ENCODE assay signal across 16 cellular contexts in the genomic region with DNA sequence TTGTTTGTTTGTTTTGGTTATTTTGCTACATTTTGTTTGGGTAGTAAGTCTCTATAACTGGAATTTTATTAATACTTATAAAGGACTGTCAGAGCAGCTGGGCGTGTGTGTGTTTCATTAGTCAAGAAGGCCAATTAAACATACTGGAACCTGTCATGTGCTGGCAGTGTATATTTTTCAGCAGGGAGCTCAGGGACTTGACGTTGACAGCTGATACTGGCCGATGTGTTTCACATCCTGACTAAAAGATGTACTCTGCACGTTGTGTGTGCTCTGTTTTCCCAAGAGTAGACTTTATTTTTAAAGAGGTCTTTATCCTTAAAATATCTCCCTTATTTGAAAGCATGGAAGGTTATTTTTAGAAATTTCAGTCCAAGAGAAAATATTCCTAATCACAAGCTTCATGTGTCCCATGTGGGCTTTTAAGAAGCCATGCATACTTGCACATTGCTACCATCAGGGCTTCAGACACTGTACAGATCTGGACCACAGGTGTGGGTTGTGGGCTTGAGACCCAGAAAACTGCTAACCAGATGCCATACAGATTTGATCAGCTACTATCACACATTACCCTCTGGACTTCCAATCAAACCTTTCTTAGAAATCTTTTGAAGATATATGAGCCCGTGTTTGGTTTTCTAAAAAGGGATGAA.
DNase-seq lines count a peak whose midpoint lies in the region; ATAC-seq lines count a peak whose summit lies in the region.
"Had no signal": no experiment of that assay in that cellular context is flagged by ENCODE, and none has a peak within 500 bp of the region (broad histone marks: within the 10 kb centered on the region; RNA-seq: fewer than 3 reads in every experiment).

No MANE protein-coding gene starts in this region.

- peak overlapping the region in 1 of 2 donors; percentile 65 for H3K27ac Mint-ChIP-seq in stimulated activated naive CD8-positive, alpha-beta T cell treated with anti-CD3 and anti-CD28 coated beads, Interleukin-15, amount 100 ng/mL, for 72 hours
- H3K27ac Mint-ChIP-seq in activated T-helper 2 cell treated with anti-CD3 and anti-CD28 coated beads, Interferon-gamma antibody, Interleukin-2, Interleukin-4, amounts not matched to agents 10 μg/mL and 5 μg/mL and 100 μg/mL, durations not matched to agents 14 hours and 24 hours and 36 hours: no peak overlapping the region
- H3K27ac Mint-ChIP-seq: activated CD4-positive, alpha-beta T cell treated with anti-CD3 and anti-CD28 coated beads for 36 hours; natural killer cell treated with Interleukin-12 subunit alpha and Interleukin-12 subunit beta and Interleukin-15 and Interleukin-18, amount 100 ng/mL, for 72 hours had no signal

- H3K4me3 Mint-ChIP-seq in stimulated activated naive CD8-positive, alpha-beta T cell treated with anti-CD3 and anti-CD28 coated beads, Interleukin-15, amount 100 ng/mL, for 72 hours: no peak overlapping the region
- no peak overlapping the region for H3K4me3 Mint-ChIP-seq in activated T-helper 2 cell treated with anti-CD3 and anti-CD28 coated beads, Interferon-gamma antibody, Interleukin-2, Interleukin-4, amounts not matched to agents 10 μg/mL and 5 μg/mL and 100 μg/mL, durations not matched to agents 14 hours and 24 hours and 36 hours (ENCODE audit: low read depth)
- H3K4me3 Mint-ChIP-seq: activated CD4-positive, alpha-beta T cell treated with anti-CD3 and anti-CD28 coated beads for 36 hours; natural killer cell treated with Interleukin-12 subunit alpha and Interleukin-12 subunit beta and Interleukin-15 and Interleukin-18, amount 100 ng/mL, for 72 hours had no signal

- DNase-seq in Right ventricle myocardium inferior (ENCODE audit: missing footprints): no peak
- DNase-seq in cardiac septum (ENCODE audit: low spot score): no peak
- peak; percentile 48 for DNase-seq in NCI-H69 (lab: John Stamatoyannopoulos, UW)
- DNase-seq in NCI-H1417 treated with DMSO at 0.1 percent for 48 hours (lab: John Stamatoyannopoulos, UW): no peak
- no peak for DNase-seq in stimulated activated naive CD8-positive, alpha-beta T cell treated with anti-CD3 and anti-CD28 coated beads, Interleukin-15, amount 100 ng/mL, for 72 hours
- DNase-seq in activated T-helper 2 cell treated with anti-CD3 and anti-CD28 coated beads, Interferon-gamma antibody, Interleukin-2, Interleukin-4, amounts not matched to agents 10 μg/mL and 5 μg/mL and 100 μg/mL, durations not matched to agents 14 hours and 24 hours and 36 hours (ENCODE audit: low spot score): no peak
- DNase-seq: activated CD4-positive, alpha-beta T cell treated with anti-CD3 and anti-CD28 coated beads for 36 hours; brain microvascular endothelial cell; NCI-H2107; NCI-H526; ovary; SHP77 treated with DMSO at 0.1 percent for 48 hours had no signal

- peaks cover 9% of the 10 kb centered on the region for H3K27me3 Mint-ChIP-seq in stimulated activated naive CD8-positive, alpha-beta T cell treated with anti-CD3 and anti-CD28 coated beads, Interleukin-15, amount 100 ng/mL, for 72 hours
- no peaks in the 10 kb centered on the region for H3K27me3 Mint-ChIP-seq in activated T-helper 2 cell treated with anti-CD3 and anti-CD28 coated beads, Interferon-gamma antibody, Interleukin-2, Interleukin-4, amounts not matched to agents 10 μg/mL and 5 μg/mL and 100 μg/mL, durations not matched to agents 14 hours and 24 hours and 36 hours (ENCODE audit: low read depth)
- H3K27me3 Mint-ChIP-seq: natural killer cell treated with Interleukin-12 subunit alpha and Interleukin-12 subunit beta and Interleukin-15 and Interleukin-18, amount 100 ng/mL, for 72 hours had no signal

- H3K4me1 Mint-ChIP-seq in stimulated activated naive CD8-positive, alpha-beta T cell treated with anti-CD3 and anti-CD28 coated beads, Interleukin-15, amount 100 ng/mL, for 72 hours: no peaks in the 10 kb centered on the region
- H3K4me1 Mint-ChIP-seq in activated T-helper 2 cell treated with anti-CD3 and anti-CD28 coated beads, Interferon-gamma antibody, Interleukin-2, Interleukin-4, amounts not matched to agents 10 μg/mL and 5 μg/mL and 100 μg/mL, durations not matched to agents 14 hours and 24 hours and 36 hours (ENCODE audit: low read depth): peaks cover 6% of the 10 kb centered on the region
- H3K4me1 Mint-ChIP-seq: activated CD4-positive, alpha-beta T cell treated with anti-CD3 and anti-CD28 coated beads for 36 hours had no signal

- H3K36me3 Mint-ChIP-seq in activated T-helper 2 cell treated with anti-CD3 and anti-CD28 coated beads, Interferon-gamma antibody, Interleukin-2, Interleukin-4, amounts not matched to agents 10 μg/mL and 5 μg/mL and 100 μg/mL, durations not matched to agents 14 hours and 24 hours and 36 hours (ENCODE audit: low read depth): no peaks in the 10 kb centered on the region
- H3K36me3 Mint-ChIP-seq: natural killer cell treated with Interleukin-12 subunit alpha and Interleukin-12 subunit beta and Interleukin-15 and Interleukin-18, amount 100 ng/mL, for 72 hours had no signal

- H3K9me3 Mint-ChIP-seq in stimulated activated naive CD8-positive, alpha-beta T cell treated with anti-CD3 and anti-CD28 coated beads, Interleukin-15, amount 100 ng/mL, for 72 hours: no peaks in the 10 kb centered on the region
- no peaks in the 10 kb centered on the region for H3K9me3 Mint-ChIP-seq in activated T-helper 2 cell treated with anti-CD3 and anti-CD28 coated beads, Interferon-gamma antibody, Interleukin-2, Interleukin-4, amounts not matched to agents 10 μg/mL and 5 μg/mL and 100 μg/mL, durations not matched to agents 14 hours and 24 hours and 36 hours
- H3K9me3 Mint-ChIP-seq: natural killer cell treated with Interleukin-12 subunit alpha and Interleukin-12 subunit beta and Interleukin-15 and Interleukin-18, amount 100 ng/mL, for 72 hours had no signal

- ATAC-seq in Right ventricle myocardium inferior (peak; percentile 56), HG02798 (IDR thresholded peaks at IDR 0.05; ENCODE audit: poor library complexity, unreplicated experiment) (peak; percentile 18), GM19467 (IDR thresholded peaks at IDR 0.05; ENCODE audit: unreplicated experiment) (no peak)
- ATAC-seq in stimulated activated naive CD8-positive, alpha-beta T cell treated with anti-CD3 and anti-CD28 coated beads, Interleukin-15, amount 100 ng/mL, for 72 hours: no peak
- ATAC-seq: activated CD4-positive, alpha-beta T cell treated with anti-CD3 and anti-CD28 coated beads for 36 hours; natural killer cell treated with Interleukin-12 subunit alpha and Interleukin-12 subunit beta and Interleukin-15 and Interleukin-18, amount 100 ng/mL, for 72 hours; sciatic nerve had no signal

- intact Hi-C loops in Right ventricle myocardium inferior (cut with DNase I): no loop called here
- intact Hi-C loops in cardiac septum (cut with DNase I): no loop called here
- intact Hi-C loops in activated T-helper 2 cell treated with anti-CD3 and anti-CD28 coated beads, Interferon-gamma antibody, Interleukin-2, Interleukin-4, amounts not matched to agents 10 μg/mL and 5 μg/mL and 100 μg/mL, durations not matched to agents 14 hours and 24 hours and 36 hours (cut with micrococcal nuclease): no loop called here

Comparison
In these comparisons a context has a peak if more than half of its experiments do, and no peak if none do; other contexts are left out.
1. ATAC-seq: peak in Right ventricle myocardium inferior (single experiment) and HG02798 (single experiment); none in GM19467 (single experiment) and stimulated activated naive CD8-positive, alpha-beta T cell treated with anti-CD3 and anti-CD28 coated beads, Interleukin-15, amount 100 ng/mL, for 72 hours (single experiment).